ENCODE assay signal across 1 cellular context in the genomic region with DNA sequence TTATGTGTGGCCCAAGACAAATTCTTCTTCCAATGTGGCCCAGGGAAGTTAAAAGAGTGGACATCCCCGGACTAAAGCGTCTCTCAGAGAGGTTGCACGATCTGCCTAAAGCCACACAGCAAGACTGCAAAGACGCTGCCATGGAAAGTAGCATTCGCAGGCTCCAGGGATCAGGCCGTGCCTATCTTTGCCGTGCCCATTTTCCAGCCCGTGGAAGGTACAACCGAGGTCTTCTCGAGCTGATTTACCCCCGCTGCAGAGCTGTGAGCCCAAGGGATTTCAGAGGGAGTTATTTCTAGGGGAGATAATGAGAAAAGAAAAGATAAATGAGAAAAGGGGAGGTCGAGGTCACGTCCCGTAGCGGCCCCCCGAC.
TF ChIP-seq lines count a peak whose summit lies in the region.

No MANE protein-coding gene starts in this region.

TF ChIP-seq in WTC11, 78 proteins besides CTCF, POLR2A, EP300 and RAD21 (continued from another document):
- TF ChIP-seq, protein P1, sequence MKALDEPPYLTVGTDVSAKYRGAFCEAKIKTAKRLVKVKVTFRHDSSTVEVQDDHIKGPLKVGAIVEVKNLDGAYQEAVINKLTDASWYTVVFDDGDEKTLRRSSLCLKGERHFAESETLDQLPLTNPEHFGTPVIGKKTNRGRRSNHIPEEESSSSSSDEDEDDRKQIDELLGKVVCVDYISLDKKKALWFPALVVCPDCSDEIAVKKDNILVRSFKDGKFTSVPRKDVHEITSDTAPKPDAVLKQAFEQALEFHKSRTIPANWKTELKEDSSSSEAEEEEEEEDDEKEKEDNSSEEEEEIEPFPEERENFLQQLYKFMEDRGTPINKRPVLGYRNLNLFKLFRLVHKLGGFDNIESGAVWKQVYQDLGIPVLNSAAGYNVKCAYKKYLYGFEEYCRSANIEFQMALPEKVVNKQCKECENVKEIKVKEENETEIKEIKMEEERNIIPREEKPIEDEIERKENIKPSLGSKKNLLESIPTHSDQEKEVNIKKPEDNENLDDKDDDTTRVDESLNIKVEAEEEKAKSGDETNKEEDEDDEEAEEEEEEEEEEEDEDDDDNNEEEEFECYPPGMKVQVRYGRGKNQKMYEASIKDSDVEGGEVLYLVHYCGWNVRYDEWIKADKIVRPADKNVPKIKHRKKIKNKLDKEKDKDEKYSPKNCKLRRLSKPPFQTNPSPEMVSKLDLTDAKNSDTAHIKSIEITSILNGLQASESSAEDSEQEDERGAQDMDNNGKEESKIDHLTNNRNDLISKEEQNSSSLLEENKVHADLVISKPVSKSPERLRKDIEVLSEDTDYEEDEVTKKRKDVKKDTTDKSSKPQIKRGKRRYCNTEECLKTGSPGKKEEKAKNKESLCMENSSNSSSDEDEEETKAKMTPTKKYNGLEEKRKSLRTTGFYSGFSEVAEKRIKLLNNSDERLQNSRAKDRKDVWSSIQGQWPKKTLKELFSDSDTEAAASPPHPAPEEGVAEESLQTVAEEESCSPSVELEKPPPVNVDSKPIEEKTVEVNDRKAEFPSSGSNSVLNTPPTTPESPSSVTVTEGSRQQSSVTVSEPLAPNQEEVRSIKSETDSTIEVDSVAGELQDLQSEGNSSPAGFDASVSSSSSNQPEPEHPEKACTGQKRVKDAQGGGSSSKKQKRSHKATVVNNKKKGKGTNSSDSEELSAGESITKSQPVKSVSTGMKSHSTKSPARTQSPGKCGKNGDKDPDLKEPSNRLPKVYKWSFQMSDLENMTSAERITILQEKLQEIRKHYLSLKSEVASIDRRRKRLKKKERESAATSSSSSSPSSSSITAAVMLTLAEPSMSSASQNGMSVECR (CRISPR knock-in tag; IDR thresholded peaks at IDR 0.05; ENCODE audit: borderline replicate concordance) = no peak
- no peak for TF ChIP-seq GABPB1 (CRISPR knock-in tag; IDR thresholded peaks at IDR 0.05)
